Comparison of ENCODE assay signal across 1 cellular context in genomic region chr1:155193275-155193990, GRCh38.
A peak's percentile ranks its signal among the peaks of the same experiment; 100 is the strongest.
TF ChIP-seq lines count a peak whose summit lies in the region.

No MANE protein-coding gene starts in this region.

TF ChIP-seq in HepG2, 621 proteins besides CTCF, POLR2A, EP300 and RAD21 (continued from another document and continues in another):
- no peak for TF ChIP-seq ZNF513 (CRISPR knock-in tag; conservative IDR thresholded peaks at IDR 0.05)
- 0 out of 2 replicates have a peak, but pooled peaks have one; percentile 17 for TF ChIP-seq ZNF598 (CRISPR knock-in tag; IDR thresholded peaks at IDR 0.05; ENCODE audit: borderline replicate concordance)
- TF ChIP-seq MED13 (CRISPR knock-in tag; IDR thresholded peaks at IDR 0.05) = no peak
- TF ChIP-seq ZNF362 (CRISPR knock-in tag; IDR thresholded peaks at IDR 0.05; ENCODE audit: borderline replicate concordance) = no peak
- no peak for TF ChIP-seq SKIL (CRISPR knock-in tag; IDR thresholded peaks at IDR 0.05; ENCODE audit: borderline replicate concordance)
- 0 out of 2 replicates have a peak, but pooled peaks have one; percentile 21 for TF ChIP-seq TFDP2 (CRISPR knock-in tag; IDR thresholded peaks at IDR 0.05)
- no peak for TF ChIP-seq NCOR1 (IDR thresholded peaks at IDR 0.05; ENCODE audit: borderline replicate concordance, low read length)
- no peak for TF ChIP-seq GATAD1 (CRISPR knock-in tag; IDR thresholded peaks at IDR 0.05)
- no peak for TF ChIP-seq MEIS2 (CRISPR knock-in tag; IDR thresholded peaks at IDR 0.05)
- no peak for TF ChIP-seq ZHX1 (CRISPR knock-in tag; IDR thresholded peaks at IDR 0.05; ENCODE audit: low read depth)
- peak; percentile 83 for TF ChIP-seq HNRNPLL (IDR thresholded peaks at IDR 0.05; ENCODE audit: low read depth, low read length, poor library complexity, severe bottlenecking)
- no peak for TF ChIP-seq SRSF4 (IDR thresholded peaks at IDR 0.05; ENCODE audit: low read depth, low read length, poor library complexity, severe bottlenecking)
- no peak for TF ChIP-seq KAT2B (IDR thresholded peaks at IDR 0.05; ENCODE audit: borderline replicate concordance, low read depth, low read length)
- no peak for TF ChIP-seq ZNF670 (CRISPR knock-in tag; IDR thresholded peaks at IDR 0.05; ENCODE audit: borderline replicate concordance)
- TF ChIP-seq HDAC2 (CRISPR knock-in tag; IDR thresholded peaks at IDR 0.05) = 0 out of 2 replicates have a peak, but pooled peaks have one; percentile 12
- TF ChIP-seq EED (CRISPR knock-in tag; IDR thresholded peaks at IDR 0.05) = no peak
- no peak for TF ChIP-seq HOMEZ (CRISPR knock-in tag; IDR thresholded peaks at IDR 0.05; ENCODE audit: low read depth)
- TF ChIP-seq REST (IDR thresholded peaks at IDR 0.05; ENCODE audit: borderline replicate concordance in 1 of 2, low read depth in 1 of 2, low read length in 2 of 2) = no peak
- no peak for TF ChIP-seq E2F2 (CRISPR knock-in tag; IDR thresholded peaks at IDR 0.05; ENCODE audit: borderline replicate concordance)
- TF ChIP-seq ZNF792 (CRISPR knock-in tag; IDR thresholded peaks at IDR 0.05) = no peak
- TF ChIP-seq ZBTB25 (CRISPR knock-in tag; IDR thresholded peaks at IDR 0.05) = no peak
- TF ChIP-seq ATF5 (CRISPR knock-in tag; IDR thresholded peaks at IDR 0.05; ENCODE audit: low read depth) = no peak
- TF ChIP-seq ZNF121 (CRISPR knock-in tag; IDR thresholded peaks at IDR 0.05) = no peak
- TF ChIP-seq CENPX (CRISPR knock-in tag; IDR thresholded peaks at IDR 0.05) = no peak
- no peak for TF ChIP-seq ZBTB3 (CRISPR knock-in tag; IDR thresholded peaks at IDR 0.05; ENCODE audit: borderline replicate concordance, low read depth)
- no peak for TF ChIP-seq RELA (CRISPR knock-in tag; IDR thresholded peaks at IDR 0.05)
- TF ChIP-seq MYNN (CRISPR knock-in tag; IDR thresholded peaks at IDR 0.05; ENCODE audit: low read depth) = no peak
- TF ChIP-seq KDM2A (CRISPR knock-in tag; IDR thresholded peaks at IDR 0.05; ENCODE audit: borderline replicate concordance, low read depth) = peak; percentile 83
- TF ChIP-seq SNRNP70 (IDR thresholded peaks at IDR 0.05; ENCODE audit: low read depth, low read length) = no peak
- TF ChIP-seq KAT7 (CRISPR knock-in tag; IDR thresholded peaks at IDR 0.05; ENCODE audit: borderline replicate concordance) = 0 out of 2 replicates have a peak, but pooled peaks have one; percentile 38
- no peak for TF ChIP-seq ZNF740 (CRISPR knock-in tag; IDR thresholded peaks at IDR 0.05)
- no peak for TF ChIP-seq NR2F1 (CRISPR knock-in tag; IDR thresholded peaks at IDR 0.05)
- TF ChIP-seq ZNF460 (CRISPR knock-in tag; IDR thresholded peaks at IDR 0.05; ENCODE audit: borderline replicate concordance) = no peak
- TF ChIP-seq ZNF143 (CRISPR knock-in tag; IDR thresholded peaks at IDR 0.05) = no peak
- TF ChIP-seq ZNF75D (CRISPR knock-in tag; IDR thresholded peaks at IDR 0.05; ENCODE audit: borderline replicate concordance) = no peak
- TF ChIP-seq ZNF577 (CRISPR knock-in tag; IDR thresholded peaks at IDR 0.05; ENCODE audit: borderline replicate concordance, low read depth) = no peak
- no peak for TF ChIP-seq ZNF747 (CRISPR knock-in tag; IDR thresholded peaks at IDR 0.05; ENCODE audit: borderline replicate concordance)
- TF ChIP-seq ETV6 (CRISPR knock-in tag; conservative IDR thresholded peaks at IDR 0.05) = no peak
- no peak for TF ChIP-seq ZNF816 (CRISPR knock-in tag; IDR thresholded peaks at IDR 0.05; ENCODE audit: borderline replicate concordance)
- no peak for TF ChIP-seq ZNF430 (CRISPR knock-in tag; IDR thresholded peaks at IDR 0.05)
- TF ChIP-seq GABPB1 (CRISPR knock-in tag; IDR thresholded peaks at IDR 0.05) = peak; percentile 58; the same call in 1 of the 2 replicates
- 0 out of 2 replicates have a peak, but pooled peaks have one; percentile 10 for TF ChIP-seq ARNT2 (CRISPR knock-in tag; IDR thresholded peaks at IDR 0.05; ENCODE audit: low read depth)
